Comparison of ENCODE assay signal across 1 cellular context in the genomic region with DNA sequence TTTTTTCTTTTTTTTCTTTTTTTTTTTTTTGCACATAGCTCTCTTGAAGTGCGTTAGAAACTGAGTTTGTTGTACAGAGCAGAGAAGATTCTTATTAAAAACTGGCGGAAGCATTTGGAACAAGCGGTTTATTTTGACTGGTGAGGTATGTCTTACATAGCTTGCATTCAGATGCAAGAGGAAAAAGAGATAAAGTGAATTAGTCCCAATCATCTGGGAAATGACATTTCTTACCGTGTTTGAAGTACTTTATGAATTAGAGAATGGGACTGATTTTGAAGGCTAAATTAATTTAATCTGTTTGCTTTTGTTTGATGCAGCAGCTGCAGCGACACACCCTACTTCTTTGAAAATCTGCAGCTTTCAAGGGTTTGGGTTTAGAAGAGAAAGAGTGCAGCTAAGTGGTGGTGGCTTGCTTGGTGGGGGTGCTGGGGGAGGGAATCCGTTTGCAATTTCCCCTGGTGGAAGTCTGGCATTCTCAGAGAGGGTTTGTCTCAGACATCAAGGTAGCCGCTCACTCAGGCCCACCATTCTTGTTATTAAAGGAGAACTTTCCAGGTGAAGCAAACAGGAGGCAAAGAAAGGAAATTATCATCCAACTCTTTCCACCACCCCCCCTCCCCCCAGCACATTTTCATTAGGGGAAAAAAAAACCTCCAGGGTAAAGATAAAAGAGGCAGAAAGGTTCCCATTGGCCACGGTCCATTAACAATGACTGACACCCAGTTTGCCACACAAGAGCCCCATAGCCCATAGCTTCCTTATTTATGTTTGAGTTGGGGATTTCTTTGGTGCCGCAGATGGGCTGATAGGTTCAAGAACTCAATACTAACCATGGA.
TF ChIP-seq lines count a peak whose summit lies in the region.

No MANE protein-coding gene starts in this region.

TF ChIP-seq in HEK293, 187 proteins besides CTCF, POLR2A, EP300 and RAD21 (continued from another document and continues in another):
- TF ChIP-seq, protein P1, sequence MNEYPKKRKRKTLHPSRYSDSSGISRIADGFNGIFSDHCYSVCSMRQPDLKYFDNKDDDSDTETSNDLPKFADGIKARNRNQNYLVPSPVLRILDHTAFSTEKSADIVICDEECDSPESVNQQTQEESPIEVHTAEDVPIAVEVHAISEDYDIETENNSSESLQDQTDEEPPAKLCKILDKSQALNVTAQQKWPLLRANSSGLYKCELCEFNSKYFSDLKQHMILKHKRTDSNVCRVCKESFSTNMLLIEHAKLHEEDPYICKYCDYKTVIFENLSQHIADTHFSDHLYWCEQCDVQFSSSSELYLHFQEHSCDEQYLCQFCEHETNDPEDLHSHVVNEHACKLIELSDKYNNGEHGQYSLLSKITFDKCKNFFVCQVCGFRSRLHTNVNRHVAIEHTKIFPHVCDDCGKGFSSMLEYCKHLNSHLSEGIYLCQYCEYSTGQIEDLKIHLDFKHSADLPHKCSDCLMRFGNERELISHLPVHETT (tag by site-specific recombination; IDR thresholded peaks at IDR 0.05) = no peak
- no peak for TF ChIP-seq ZNF670 (tag by site-specific recombination; IDR thresholded peaks at IDR 0.05; ENCODE audit: low read depth)
- TF ChIP-seq, protein P2, sequence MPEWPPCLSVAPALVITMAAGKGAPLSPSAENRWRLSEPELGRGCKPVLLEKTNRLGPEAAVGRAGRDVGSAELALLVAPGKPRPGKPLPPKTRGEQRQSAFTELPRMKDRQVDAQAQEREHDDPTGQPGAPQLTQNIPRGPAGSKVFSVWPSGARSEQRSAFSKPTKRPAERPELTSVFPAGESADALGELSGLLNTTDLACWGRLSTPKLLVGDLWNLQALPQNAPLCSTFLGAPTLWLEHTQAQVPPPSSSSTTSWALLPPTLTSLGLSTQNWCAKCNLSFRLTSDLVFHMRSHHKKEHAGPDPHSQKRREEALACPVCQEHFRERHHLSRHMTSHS (tag by site-specific recombination; IDR thresholded peaks at IDR 0.05) = no peak
- no peak for TF ChIP-seq ZNF501 (tag by site-specific recombination; IDR thresholded peaks at IDR 0.05)
- no peak for TF ChIP-seq YY1 (tag by site-specific recombination; IDR thresholded peaks at IDR 0.05)
- no peak for TF ChIP-seq ZNF324 (tag by site-specific recombination; IDR thresholded peaks at IDR 0.05)
- TF ChIP-seq ZNF843 (tag by site-specific recombination; IDR thresholded peaks at IDR 0.05) = peak; percentile 28; the same call in 1 of the 2 replicates
- TF ChIP-seq WT1 (tag by site-specific recombination; IDR thresholded peaks at IDR 0.05) = no peak
- TF ChIP-seq, protein P3, sequence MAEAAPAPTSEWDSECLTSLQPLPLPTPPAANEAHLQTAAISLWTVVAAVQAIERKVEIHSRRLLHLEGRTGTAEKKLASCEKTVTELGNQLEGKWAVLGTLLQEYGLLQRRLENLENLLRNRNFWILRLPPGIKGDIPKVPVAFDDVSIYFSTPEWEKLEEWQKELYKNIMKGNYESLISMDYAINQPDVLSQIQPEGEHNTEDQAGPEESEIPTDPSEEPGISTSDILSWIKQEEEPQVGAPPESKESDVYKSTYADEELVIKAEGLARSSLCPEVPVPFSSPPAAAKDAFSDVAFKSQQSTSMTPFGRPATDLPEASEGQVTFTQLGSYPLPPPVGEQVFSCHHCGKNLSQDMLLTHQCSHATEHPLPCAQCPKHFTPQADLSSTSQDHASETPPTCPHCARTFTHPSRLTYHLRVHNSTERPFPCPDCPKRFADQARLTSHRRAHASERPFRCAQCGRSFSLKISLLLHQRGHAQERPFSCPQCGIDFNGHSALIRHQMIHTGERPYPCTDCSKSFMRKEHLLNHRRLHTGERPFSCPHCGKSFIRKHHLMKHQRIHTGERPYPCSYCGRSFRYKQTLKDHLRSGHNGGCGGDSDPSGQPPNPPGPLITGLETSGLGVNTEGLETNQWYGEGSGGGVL (tag by site-specific recombination; IDR thresholded peaks at IDR 0.05) = 0 out of 2 replicates have a peak, but pooled peaks have one; percentile 32
- TF ChIP-seq, protein P4, sequence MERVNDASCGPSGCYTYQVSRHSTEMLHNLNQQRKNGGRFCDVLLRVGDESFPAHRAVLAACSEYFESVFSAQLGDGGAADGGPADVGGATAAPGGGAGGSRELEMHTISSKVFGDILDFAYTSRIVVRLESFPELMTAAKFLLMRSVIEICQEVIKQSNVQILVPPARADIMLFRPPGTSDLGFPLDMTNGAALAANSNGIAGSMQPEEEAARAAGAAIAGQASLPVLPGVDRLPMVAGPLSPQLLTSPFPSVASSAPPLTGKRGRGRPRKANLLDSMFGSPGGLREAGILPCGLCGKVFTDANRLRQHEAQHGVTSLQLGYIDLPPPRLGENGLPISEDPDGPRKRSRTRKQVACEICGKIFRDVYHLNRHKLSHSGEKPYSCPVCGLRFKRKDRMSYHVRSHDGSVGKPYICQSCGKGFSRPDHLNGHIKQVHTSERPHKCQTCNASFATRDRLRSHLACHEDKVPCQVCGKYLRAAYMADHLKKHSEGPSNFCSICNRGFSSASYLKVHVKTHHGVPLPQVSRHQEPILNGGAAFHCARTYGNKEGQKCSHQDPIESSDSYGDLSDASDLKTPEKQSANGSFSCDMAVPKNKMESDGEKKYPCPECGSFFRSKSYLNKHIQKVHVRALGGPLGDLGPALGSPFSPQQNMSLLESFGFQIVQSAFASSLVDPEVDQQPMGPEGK (tag by site-specific recombination; IDR thresholded peaks at IDR 0.05) = 0 out of 2 replicates have a peak, but pooled peaks have one; percentile 26
- TF ChIP-seq, protein P5, sequence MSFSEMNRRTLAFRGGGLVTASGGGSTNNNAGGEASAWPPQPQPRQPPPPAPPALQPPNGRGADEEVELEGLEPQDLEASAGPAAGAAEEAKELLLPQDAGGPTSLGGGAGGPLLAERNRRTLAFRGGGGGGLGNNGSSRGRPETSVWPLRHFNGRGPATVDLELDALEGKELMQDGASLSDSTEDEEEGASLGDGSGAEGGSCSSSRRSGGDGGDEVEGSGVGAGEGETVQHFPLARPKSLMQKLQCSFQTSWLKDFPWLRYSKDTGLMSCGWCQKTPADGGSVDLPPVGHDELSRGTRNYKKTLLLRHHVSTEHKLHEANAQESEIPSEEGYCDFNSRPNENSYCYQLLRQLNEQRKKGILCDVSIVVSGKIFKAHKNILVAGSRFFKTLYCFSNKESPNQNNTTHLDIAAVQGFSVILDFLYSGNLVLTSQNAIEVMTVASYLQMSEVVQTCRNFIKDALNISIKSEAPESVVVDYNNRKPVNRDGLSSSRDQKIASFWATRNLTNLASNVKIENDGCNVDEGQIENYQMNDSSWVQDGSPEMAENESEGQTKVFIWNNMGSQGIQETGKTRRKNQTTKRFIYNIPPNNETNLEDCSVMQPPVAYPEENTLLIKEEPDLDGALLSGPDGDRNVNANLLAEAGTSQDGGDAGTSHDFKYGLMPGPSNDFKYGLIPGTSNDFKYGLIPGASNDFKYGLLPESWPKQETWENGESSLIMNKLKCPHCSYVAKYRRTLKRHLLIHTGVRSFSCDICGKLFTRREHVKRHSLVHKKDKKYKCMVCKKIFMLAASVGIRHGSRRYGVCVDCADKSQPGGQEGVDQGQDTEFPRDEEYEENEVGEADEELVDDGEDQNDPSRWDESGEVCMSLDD (tag by site-specific recombination; IDR thresholded peaks at IDR 0.05) = no peak
- 0 out of 2 replicates have a peak, but pooled peaks have one; percentile 33 for TF ChIP-seq ZBTB8A (tag by site-specific recombination; IDR thresholded peaks at IDR 0.05)
- TF ChIP-seq REPIN1 (tag by site-specific recombination; IDR thresholded peaks at IDR 0.05; ENCODE audit: low read depth) = no peak
- TF ChIP-seq TCF7L2 (IDR thresholded peaks at IDR 0.05; ENCODE audit: borderline replicate concordance, low read depth, low read length) = peak; percentile 82
- peak; percentile 47; the same call in 1 of the 2 replicates for TF ChIP-seq OSR2 (tag by site-specific recombination; IDR thresholded peaks at IDR 0.05)
- 0 out of 2 replicates have a peak, but pooled peaks have one; percentile 35 for TF ChIP-seq FEZF1 (tag by site-specific recombination; IDR thresholded peaks at IDR 0.05)
- TF ChIP-seq, protein P6, sequence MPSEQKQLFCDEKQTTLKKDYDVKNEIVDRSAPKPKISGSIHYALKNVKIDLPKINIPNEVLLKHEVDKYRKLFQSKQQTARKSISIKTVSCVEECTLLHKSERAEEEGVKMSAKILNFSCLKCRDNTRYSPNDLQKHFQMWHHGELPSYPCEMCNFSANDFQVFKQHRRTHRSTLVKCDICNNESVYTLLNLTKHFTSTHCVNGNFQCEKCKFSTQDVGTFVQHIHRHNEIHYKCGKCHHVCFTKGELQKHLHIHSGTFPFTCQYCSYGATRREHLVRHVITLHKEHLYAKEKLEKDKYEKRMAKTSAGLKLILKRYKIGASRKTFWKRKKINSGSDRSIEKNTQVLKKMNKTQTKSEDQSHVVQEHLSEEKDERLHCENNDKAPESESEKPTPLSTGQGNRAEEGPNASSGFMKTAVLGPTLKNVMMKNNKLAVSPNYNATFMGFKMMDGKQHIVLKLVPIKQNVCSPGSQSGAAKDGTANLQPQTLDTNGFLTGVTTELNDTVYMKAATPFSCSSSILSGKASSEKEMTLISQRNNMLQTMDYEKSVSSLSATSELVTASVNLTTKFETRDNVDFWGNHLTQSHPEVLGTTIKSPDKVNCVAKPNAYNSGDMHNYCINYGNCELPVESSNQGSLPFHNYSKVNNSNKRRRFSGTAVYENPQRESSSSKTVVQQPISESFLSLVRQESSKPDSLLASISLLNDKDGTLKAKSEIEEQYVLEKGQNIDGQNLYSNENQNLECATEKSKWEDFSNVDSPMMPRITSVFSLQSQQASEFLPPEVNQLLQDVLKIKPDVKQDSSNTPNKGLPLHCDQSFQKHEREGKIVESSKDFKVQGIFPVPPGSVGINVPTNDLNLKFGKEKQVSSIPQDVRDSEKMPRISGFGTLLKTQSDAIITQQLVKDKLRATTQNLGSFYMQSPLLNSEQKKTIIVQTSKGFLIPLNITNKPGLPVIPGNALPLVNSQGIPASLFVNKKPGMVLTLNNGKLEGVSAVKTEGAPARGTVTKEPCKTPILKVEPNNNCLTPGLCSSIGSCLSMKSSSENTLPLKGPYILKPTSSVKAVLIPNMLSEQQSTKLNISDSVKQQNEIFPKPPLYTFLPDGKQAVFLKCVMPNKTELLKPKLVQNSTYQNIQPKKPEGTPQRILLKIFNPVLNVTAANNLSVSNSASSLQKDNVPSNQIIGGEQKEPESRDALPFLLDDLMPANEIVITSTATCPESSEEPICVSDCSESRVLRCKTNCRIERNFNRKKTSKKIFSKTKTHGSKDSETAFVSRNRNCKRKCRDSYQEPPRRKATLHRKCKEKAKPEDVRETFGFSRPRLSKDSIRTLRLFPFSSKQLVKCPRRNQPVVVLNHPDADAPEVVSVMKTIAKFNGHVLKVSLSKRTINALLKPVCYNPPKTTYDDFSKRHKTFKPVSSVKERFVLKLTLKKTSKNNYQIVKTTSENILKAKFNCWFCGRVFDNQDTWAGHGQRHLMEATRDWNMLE (tag by site-specific recombination; conservative IDR thresholded peaks at IDR 0.05; ENCODE audit: low read depth) = no peak
- no peak for TF ChIP-seq ZNF133 (tag by site-specific recombination; IDR thresholded peaks at IDR 0.05)
- TF ChIP-seq KLF7 (tag by site-specific recombination; IDR thresholded peaks at IDR 0.05; ENCODE audit: borderline replicate concordance) = no peak
- TF ChIP-seq ZNF121 (tag by site-specific recombination; IDR thresholded peaks at IDR 0.05) = no peak
- no peak for TF ChIP-seq ZNF404 (tag by site-specific recombination; IDR thresholded peaks at IDR 0.05)
- TF ChIP-seq, protein P7, sequence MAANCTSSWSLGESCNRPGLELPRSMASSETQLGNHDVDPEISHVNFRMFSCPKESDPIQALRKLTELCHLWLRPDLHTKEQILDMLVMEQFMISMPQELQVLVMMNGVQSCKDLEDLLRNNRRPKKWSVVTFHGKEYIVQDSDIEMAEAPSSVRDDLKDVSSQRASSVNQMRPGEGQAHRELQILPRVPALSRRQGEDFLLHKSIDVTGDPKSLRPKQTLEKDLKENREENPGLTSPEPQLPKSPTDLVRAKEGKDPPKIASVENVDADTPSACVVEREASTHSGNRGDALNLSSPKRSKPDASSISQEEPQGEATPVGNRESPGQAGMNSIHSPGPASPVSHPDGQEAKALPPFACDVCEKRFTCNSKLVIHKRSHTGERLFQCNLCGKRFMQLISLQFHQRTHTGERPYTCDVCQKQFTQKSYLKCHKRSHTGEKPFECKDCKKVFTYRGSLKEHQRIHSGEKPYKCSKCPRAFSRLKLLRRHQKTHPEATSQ (tag by site-specific recombination; IDR thresholded peaks at IDR 0.05) = no peak
- TF ChIP-seq, protein P8, sequence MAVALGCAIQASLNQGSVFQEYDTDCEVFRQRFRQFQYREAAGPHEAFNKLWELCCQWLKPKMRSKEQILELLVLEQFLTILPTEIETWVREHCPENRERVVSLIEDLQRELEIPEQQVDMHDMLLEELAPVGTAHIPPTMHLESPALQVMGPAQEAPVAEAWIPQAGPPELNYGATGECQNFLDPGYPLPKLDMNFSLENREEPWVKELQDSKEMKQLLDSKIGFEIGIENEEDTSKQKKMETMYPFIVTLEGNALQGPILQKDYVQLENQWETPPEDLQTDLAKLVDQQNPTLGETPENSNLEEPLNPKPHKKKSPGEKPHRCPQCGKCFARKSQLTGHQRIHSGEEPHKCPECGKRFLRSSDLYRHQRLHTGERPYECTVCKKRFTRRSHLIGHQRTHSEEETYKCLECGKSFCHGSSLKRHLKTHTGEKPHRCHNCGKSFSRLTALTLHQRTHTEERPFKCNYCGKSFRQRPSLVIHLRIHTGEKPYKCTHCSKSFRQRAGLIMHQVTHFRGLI (tag by site-specific recombination; IDR thresholded peaks at IDR 0.05) = no peak
- no peak for TF ChIP-seq TRIM28 (IDR thresholded peaks at IDR 0.05; ENCODE audit: borderline replicate concordance, low read length)
- TF ChIP-seq, protein P9, sequence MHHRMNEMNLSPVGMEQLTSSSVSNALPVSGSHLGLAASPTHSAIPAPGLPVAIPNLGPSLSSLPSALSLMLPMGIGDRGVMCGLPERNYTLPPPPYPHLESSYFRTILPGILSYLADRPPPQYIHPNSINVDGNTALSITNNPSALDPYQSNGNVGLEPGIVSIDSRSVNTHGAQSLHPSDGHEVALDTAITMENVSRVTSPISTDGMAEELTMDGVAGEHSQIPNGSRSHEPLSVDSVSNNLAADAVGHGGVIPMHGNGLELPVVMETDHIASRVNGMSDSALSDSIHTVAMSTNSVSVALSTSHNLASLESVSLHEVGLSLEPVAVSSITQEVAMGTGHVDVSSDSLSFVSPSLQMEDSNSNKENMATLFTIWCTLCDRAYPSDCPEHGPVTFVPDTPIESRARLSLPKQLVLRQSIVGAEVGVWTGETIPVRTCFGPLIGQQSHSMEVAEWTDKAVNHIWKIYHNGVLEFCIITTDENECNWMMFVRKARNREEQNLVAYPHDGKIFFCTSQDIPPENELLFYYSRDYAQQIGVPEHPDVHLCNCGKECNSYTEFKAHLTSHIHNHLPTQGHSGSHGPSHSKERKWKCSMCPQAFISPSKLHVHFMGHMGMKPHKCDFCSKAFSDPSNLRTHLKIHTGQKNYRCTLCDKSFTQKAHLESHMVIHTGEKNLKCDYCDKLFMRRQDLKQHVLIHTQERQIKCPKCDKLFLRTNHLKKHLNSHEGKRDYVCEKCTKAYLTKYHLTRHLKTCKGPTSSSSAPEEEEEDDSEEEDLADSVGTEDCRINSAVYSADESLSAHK (tag by site-specific recombination; IDR thresholded peaks at IDR 0.05) = peak; percentile 78
- no peak for TF ChIP-seq ZNF776 (tag by site-specific recombination; IDR thresholded peaks at IDR 0.05; ENCODE audit: borderline replicate concordance)
- TF ChIP-seq ZNF561 (tag by site-specific recombination; IDR thresholded peaks at IDR 0.05; ENCODE audit: borderline replicate concordance) = peak; percentile 85; the same call in 1 of the 2 replicates
- TF ChIP-seq, protein P10, sequence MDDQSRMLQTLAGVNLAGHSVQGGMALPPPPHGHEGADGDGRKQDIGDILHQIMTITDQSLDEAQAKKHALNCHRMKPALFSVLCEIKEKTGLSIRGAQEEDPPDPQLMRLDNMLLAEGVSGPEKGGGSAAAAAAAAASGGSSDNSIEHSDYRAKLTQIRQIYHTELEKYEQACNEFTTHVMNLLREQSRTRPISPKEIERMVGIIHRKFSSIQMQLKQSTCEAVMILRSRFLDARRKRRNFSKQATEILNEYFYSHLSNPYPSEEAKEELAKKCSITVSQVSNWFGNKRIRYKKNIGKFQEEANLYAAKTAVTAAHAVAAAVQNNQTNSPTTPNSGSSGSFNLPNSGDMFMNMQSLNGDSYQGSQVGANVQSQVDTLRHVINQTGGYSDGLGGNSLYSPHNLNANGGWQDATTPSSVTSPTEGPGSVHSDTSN (CRISPR knock-in tag; IDR thresholded peaks at IDR 0.05) = no peak
- no peak for TF ChIP-seq ZNF2 (tag by site-specific recombination; IDR thresholded peaks at IDR 0.05)
